In genomic region chr5:10660720-10661387, GRCh38 we compare ENCODE assay signal across 28 cellular contexts.
"Had no signal": no experiment of that assay in that cellular context is flagged by ENCODE, and none has a peak within 500 bp of the region (broad histone marks: within the 10 kb centered on the region; RNA-seq: fewer than 3 reads in every experiment).

No MANE protein-coding gene starts in this region.

- H3K27ac ChIP-seq: breast epithelium, heart left ventricle, neutrophil, thoracic aorta had no signal

- H3K9me3 Mint-ChIP-seq: activated CD4-positive, alpha-beta T cell treated with anti-CD3 and anti-CD28 coated beads, Interleukin-2, amount 10 ng/mL, durations not matched to agents 24 days and 14 days; activated naive CD4-positive, alpha-beta T cell treated with anti-CD3 and anti-CD28 coated beads, Interleukin-2, amount 50 U/mL, for 24 hours; activated T-cell treated with anti-CD3 and anti-CD28 coated beads, Interleukin-2, amount 50 U/mL, for 4 hours; activated T-helper 2 cell treated with anti-CD3 and anti-CD28 coated beads, Interferon-gamma antibody, Interleukin-2, Interleukin-4, amounts not matched to agents 10 μg/mL and 5 μg/mL and 100 μg/mL, durations not matched to agents 14 hours and 24 hours and 36 hours; nephron; T-helper 2 cell treated with Interferon-gamma antibody and Interleukin-4, amounts not matched to agents 5 μg/mL and 100 μg/mL, for 36 hours had no signal

- H3K4me3 Mint-ChIP-seq: activated CD4-positive, alpha-beta memory T cell treated with anti-CD3 and anti-CD28 coated beads, Interleukin-2, amount 10 ng/mL, durations not matched to agents 7 days and 5 days; activated CD4-positive, alpha-beta T cell treated with anti-CD3 and anti-CD28 coated beads, Interleukin-2, amount 10 ng/mL, durations not matched to agents 24 days and 14 days; activated naive CD4-positive, alpha-beta T cell treated with anti-CD3 and anti-CD28 coated beads, Interleukin-2, amount 50 U/mL, for 24 hours; activated naive CD8-positive, alpha-beta T cell treated with anti-CD3 and anti-CD28 coated beads, Interleukin-2, amount 50 U/mL, for 24 hours; activated T-cell treated with anti-CD3 and anti-CD28 coated beads, Interleukin-2, amount 50 U/mL, for 4 hours; nephron; T-helper 2 cell treated with Interferon-gamma antibody and Interleukin-4, amounts not matched to agents 5 μg/mL and 100 μg/mL, for 36 hours had no signal

- H3K4me3 ChIP-seq: breast epithelium, heart left ventricle, lung, smooth muscle cell, thoracic aorta had no signal

- H3K27ac Mint-ChIP-seq: activated CD4-positive, alpha-beta memory T cell treated with anti-CD3 and anti-CD28 coated beads, Interleukin-2, amount 10 ng/mL, durations not matched to agents 7 days and 5 days; activated CD4-positive, alpha-beta T cell treated with anti-CD3 and anti-CD28 coated beads, Interleukin-2, amount 10 ng/mL, durations not matched to agents 24 days and 14 days; activated naive CD4-positive, alpha-beta T cell treated with anti-CD3 and anti-CD28 coated beads, Interleukin-2, amount 50 U/mL, for 24 hours; activated naive CD8-positive, alpha-beta T cell treated with anti-CD3 and anti-CD28 coated beads, Interleukin-2, amount 50 U/mL, for 24 hours; activated T-helper 2 cell treated with anti-CD3 and anti-CD28 coated beads, Interferon-gamma antibody, Interleukin-2, Interleukin-4, amounts not matched to agents 10 μg/mL and 5 μg/mL and 100 μg/mL, durations not matched to agents 14 hours and 24 hours and 36 hours; nephron; progenitor cell of endocrine pancreas; T-helper 2 cell treated with Interferon-gamma antibody and Interleukin-4, amounts not matched to agents 5 μg/mL and 100 μg/mL, for 36 hours had no signal

- DNase-seq: activated CD4-positive, alpha-beta memory T cell treated with anti-CD3 and anti-CD28 coated beads, Interleukin-2, amount 10 ng/mL, durations not matched to agents 7 days and 5 days; activated CD4-positive, alpha-beta T cell treated with anti-CD3 and anti-CD28 coated beads, Interleukin-2, amount 10 ng/mL, durations not matched to agents 24 days and 14 days; activated CD8-positive, alpha-beta memory T cell treated with anti-CD3 and anti-CD28 coated beads, Interleukin-2, amount 50 U/mL, for 48 hours; activated naive CD8-positive, alpha-beta T cell treated with anti-CD3 and anti-CD28 coated beads, Interleukin-2, amount 50 U/mL, for 24 hours; activated T-cell treated with anti-CD3 and anti-CD28 coated beads, Interleukin-2, amount 50 U/mL, for 4 hours; central memory CD4-positive, alpha-beta T cell; foreskin fibroblast; kidney glomerular epithelial cell; stimulated activated CD4-positive, alpha-beta T cell treated with anti-CD3 and anti-CD28 coated beads, Interleukin-1b, Interleukin-23, amount 100 ng/mL, for 48 hours; stimulated activated CD4-positive, alpha-beta T cell treated with anti-CD3 and anti-CD28 coated beads, Interleukin-4, amount 100 ng/mL, for 4 hours; stimulated activated CD8-positive, alpha-beta memory T cell treated with anti-CD3 and anti-CD28 coated beads, Interleukin-4, amount 100 ng/mL, for 48 hours; stimulated activated naive CD8-positive, alpha-beta T cell treated with anti-CD3 and anti-CD28 coated beads, Interleukin-15, Interleukin-2, amounts not matched to agents 100 U/mL and 50 U/mL, for 24 hours; T-helper 1 cell; trophoblast cell had no signal

- H3K27me3 ChIP-seq: breast epithelium, heart left ventricle, neutrophil had no signal

- ATAC-seq: activated naive CD8-positive, alpha-beta T cell treated with anti-CD3 and anti-CD28 coated beads, Interleukin-2, amount 50 U/mL, for 24 hours; activated T-cell treated with anti-CD3 and anti-CD28 coated beads, Interleukin-2, amount 50 U/mL, for 4 hours; esophagus mucosa; heart left ventricle; left lobe of liver; stimulated activated naive CD8-positive, alpha-beta T cell treated with anti-CD3 and anti-CD28 coated beads, Interleukin-15, Interleukin-2, amounts not matched to agents 100 U/mL and 50 U/mL, for 24 hours had no signal

- H3K4me1 Mint-ChIP-seq: activated CD4-positive, alpha-beta memory T cell treated with anti-CD3 and anti-CD28 coated beads, Interleukin-2, amount 10 ng/mL, durations not matched to agents 7 days and 5 days; activated CD4-positive, alpha-beta T cell treated with anti-CD3 and anti-CD28 coated beads, Interleukin-2, amount 10 ng/mL, durations not matched to agents 24 days and 14 days; activated naive CD4-positive, alpha-beta T cell treated with anti-CD3 and anti-CD28 coated beads, Interleukin-2, amount 50 U/mL, for 24 hours; activated naive CD8-positive, alpha-beta T cell treated with anti-CD3 and anti-CD28 coated beads, Interleukin-2, amount 50 U/mL, for 24 hours had no signal

- H3K4me2 ChIP-seq: smooth muscle cell had no signal

- H3K36me3 ChIP-seq: breast epithelium, thoracic aorta had no signal

- H3K27me3 Mint-ChIP-seq: activated CD4-positive, alpha-beta memory T cell treated with anti-CD3 and anti-CD28 coated beads, Interleukin-2, amount 10 ng/mL, durations not matched to agents 7 days and 5 days; activated CD4-positive, alpha-beta T cell treated with anti-CD3 and anti-CD28 coated beads, Interleukin-2, amount 10 ng/mL, durations not matched to agents 24 days and 14 days; activated naive CD4-positive, alpha-beta T cell treated with anti-CD3 and anti-CD28 coated beads, Interleukin-2, amount 50 U/mL, for 24 hours; activated naive CD8-positive, alpha-beta T cell treated with anti-CD3 and anti-CD28 coated beads, Interleukin-2, amount 50 U/mL, for 24 hours had no signal

- H3K9me3 ChIP-seq: breast epithelium, heart left ventricle, neutrophil, thoracic aorta had no signal

- FAIRE-seq: urothelium cell line had no signal

- H3K36me3 Mint-ChIP-seq: activated naive CD4-positive, alpha-beta T cell treated with anti-CD3 and anti-CD28 coated beads, Interleukin-2, amount 50 U/mL, for 24 hours had no signal
